Comparison of ENCODE assay signal across 8 cellular contexts in the genomic region with DNA sequence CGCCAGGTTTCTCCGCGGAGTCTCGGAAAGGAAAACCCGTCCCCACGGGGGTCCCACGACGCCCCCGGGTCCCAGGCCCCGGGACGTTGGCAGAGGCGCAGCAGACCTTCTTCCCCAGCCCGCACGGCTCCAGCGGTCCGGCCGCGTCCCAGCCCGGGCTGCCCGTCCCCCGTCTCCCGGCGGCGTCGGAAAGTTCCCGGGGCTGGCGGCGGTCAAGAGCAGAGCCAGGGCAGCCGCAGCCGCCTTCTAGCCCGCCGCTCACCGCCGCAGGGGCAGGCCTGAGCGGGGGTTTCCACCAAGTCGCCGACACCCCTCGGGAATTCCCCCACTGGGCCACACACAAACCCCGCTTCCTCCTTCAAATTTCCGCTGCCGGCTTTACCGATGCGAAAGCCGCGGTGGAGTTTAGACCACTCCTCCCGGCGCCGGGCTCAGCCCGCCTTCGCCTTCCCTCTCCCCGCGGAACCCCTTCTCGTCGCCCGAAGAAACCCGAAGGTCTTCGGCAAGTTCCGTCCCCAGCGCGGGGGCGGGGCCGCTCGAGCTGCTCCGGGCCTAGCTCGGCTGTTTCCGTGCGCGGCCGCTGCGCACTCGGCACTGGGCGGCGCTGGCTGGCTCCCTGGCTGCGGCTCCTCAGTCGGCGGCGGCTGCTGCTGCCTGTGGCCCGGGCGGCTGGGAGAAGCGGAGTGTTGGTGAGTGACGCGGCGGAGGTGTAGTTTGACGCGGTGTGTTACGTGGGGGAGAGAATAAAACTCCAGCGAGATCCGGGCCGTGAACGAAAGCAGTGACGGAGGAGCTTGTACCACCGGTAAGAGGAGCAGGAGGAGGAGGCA. TPM values are rescaled to one million over a fixed set of nuclear protein-coding genes. Genes with fewer than 3 reads are reported as not detected.
DNase-seq lines count a peak whose midpoint lies in the region; ATAC-seq and TF ChIP-seq lines count a peak whose summit lies in the region.

Gene CREB1, plus strand, starts transcription at position 633 of the 830 bp plus-strand sequence. CDS start 25,674 bp downstream, outside the sequence.

- TF ChIP-seq CTCF in BE2C (IDR thresholded peaks at IDR 0.05; ENCODE audit: low read depth, low read length) (no peak), colonic mucosa (IDR thresholded peaks at IDR 0.05) (no peak)

- intact Hi-C loops in colonic mucosa (cut with DNase I) = loop anchor here (5.0 to 10.0 kb wide), 2 partner anchors 93 to 205 kb away; no protein-coding TSS in a partner anchor
- intact Hi-C loops in left colon (cut with DNase I, micrococcal nuclease) = no loop called here

- peak within 1 kb of the TSS; percentile 97 for H3K9ac ChIP-seq in colonic mucosa (ENCODE audit: low read depth in 2 of 2, low read length in 2 of 2)

- H3K27me3 ChIP-seq in BE2C (no peaks in the 10 kb centered on the region), colonic mucosa (no peaks in the 10 kb centered on the region)

- H3K27ac ChIP-seq in colonic mucosa = peak within 1 kb of the TSS; percentile 100

- H3K4me1 ChIP-seq in BE2C = no peaks in the 10 kb centered on the region
- H3K4me1 ChIP-seq in colonic mucosa = peaks cover 15% of the 10 kb centered on the region

- H3K9me3 ChIP-seq in BE2C (no peaks in the 10 kb centered on the region), colonic mucosa (no peaks in the 10 kb centered on the region)

- H3K36me3 ChIP-seq in BE2C = no peaks in the 10 kb centered on the region
- no peaks in the 10 kb centered on the region for H3K36me3 ChIP-seq in colonic mucosa

- peak; percentile 81 for ATAC-seq in HG03460 (IDR thresholded peaks at IDR 0.05; ENCODE audit: unreplicated experiment)
- ATAC-seq in left colon = peak; percentile 83

- peak within 1 kb of the TSS; percentile 99 for H3K4me3 ChIP-seq in BE2C (ENCODE audit: low read depth, low read length)
- H3K4me3 ChIP-seq in colonic mucosa = peak within 1 kb of the TSS; percentile 76

- DNase-seq in BE2C (peak; percentile 98), GM19240 (ENCODE audit: insufficient read length, low spot score) (peak; percentile 79), NCI-H526 (lab: John Stamatoyannopoulos, UW) (peak; percentile 89 to 97), colonic mucosa (peak; percentile 99), left colon (peak; percentile 98)
- peak; percentile 100 for DNase-seq in activated CD4-positive, alpha-beta T cell treated with anti-CD3 and anti-CD28 coated beads for 48 hours
- peak; percentile 100 for DNase-seq in stimulated activated CD4-positive, alpha-beta T cell treated with anti-CD3 and anti-CD28 coated beads, Interleukin-1b, Interleukin-23, amount 100 ng/mL, for 48 hours

RNA-seq across cellular contexts. Expression of gene CREB1, which starts in this region (rescaled TPM):
- 27.1 TPM for polyA plus RNA-seq in BE2C (2012; ENCODE audit: insufficient read depth, insufficient read length, low read depth)
- 10 to 100 TPM; 46.0 to 55.4 TPM for total RNA-seq in colonic mucosa
- total RNA-seq in left colon = 10 to 100 TPM; 42.9 to 51.7 TPM

Comparison
In these comparisons a context has a peak if more than half of its experiments do, and no peak if none do; other contexts are left out.
1. Peak in every context shown above with its lines: DNase-seq, ATAC-seq, H3K4me3 ChIP-seq and H3K27ac ChIP-seq.